21 cellular contexts compared by ENCODE assay signal in genomic region chr5:171721469-171721868, GRCh38.
DNase-seq lines count a peak whose midpoint lies in the region; ATAC-seq, FAIRE-seq and TF ChIP-seq lines count a peak whose summit lies in the region.
"Had no signal": no experiment of that assay in that cellular context is flagged by ENCODE, and none has a peak within 500 bp of the region (broad histone marks: within the 10 kb centered on the region; RNA-seq: fewer than 3 reads in every experiment).

No MANE protein-coding gene starts in this region.

- RAD21 ChIA-PET in GM12878 (lab: Charles Lee; ENCODE audit: unreplicated experiment): no interaction called here

- 14% methylated on average over 5 of the region's 5 CpGs for WGBS in GM12878 (ENCODE audit: insufficient coverage, insufficient replicate concordance, low lambda C conversion rate, missing lambda C conversion rate)
- no CpG with 5 or more reads among the region's 5 CpGs for WGBS in neuronal stem cell (ENCODE audit: extremely low coverage in 2 of 2, insufficient read length in 2 of 2, insufficient replicate concordance in 1 of 2), 2 donors

- H2BK15ac ChIP-seq in neuronal stem cell (ENCODE audit: low read length): no peak overlapping the region

- H3K27ac ChIP-seq in GM12878 (ENCODE audit: control insufficient read depth, insufficient read depth): no peak overlapping the region
- no peak overlapping the region for H3K27ac ChIP-seq in neuronal stem cell (replicated peaks; ENCODE audit: low read length)
- no peak overlapping the region for H3K27ac ChIP-seq in lower lobe of right lung
- H3K27ac ChIP-seq: hepatocyte, RWPE1, uterus, WERI-Rb-1 had no signal

- H3K79me1 ChIP-seq in neuronal stem cell (ENCODE audit: low read depth, low read length): no peaks in the 10 kb centered on the region

- H3K14ac ChIP-seq in neuronal stem cell (ENCODE audit: low read length): no peak overlapping the region

- no peak overlapping the region for H2BK5ac ChIP-seq in neuronal stem cell (ENCODE audit: low read length)

- DNase-seq in NCI-H748 (lab: John Stamatoyannopoulos, UW; ENCODE audit: unreplicated experiment) (peak; percentile 16), NCI-H748 treated with DMSO at 0.1 percent for 48 hours (lab: John Stamatoyannopoulos, UW) (no peak), MV-4-11 (lab: John Stamatoyannopoulos, UW) (peak; percentile 67), GM12878 (ENCODE audit: low read depth, low spot score) (no peak), neuronal stem cell (ENCODE audit: low spot score) (no peak), lower lobe of right lung (no peak), GM10266 (ENCODE audit: extremely low spot score) (no peak)
- DNase-seq: 8988T; activated CD4-positive, alpha-beta memory T cell treated with anti-CD3 and anti-CD28 coated beads for 36 hours; activated naive CD4-positive, alpha-beta T cell treated with anti-CD3 and anti-CD28 coated beads for 36 hours; BE2C; NCI-H187 treated with DMSO at 0.1 percent for 48 hours; stimulated activated CD8-positive, alpha-beta memory T cell treated with anti-CD3 and anti-CD28 coated beads, Interleukin-4, amount 100 ng/mL, for 48 hours; uterus; WERI-Rb-1 had no signal

- H3K4me1 ChIP-seq in GM12878 (ENCODE audit: control insufficient read depth, insufficient read depth, low read length): no peaks in the 10 kb centered on the region
- H3K4me1 ChIP-seq in neuronal stem cell (ENCODE audit: control insufficient read depth in 2 of 2, insufficient read depth in 1 of 2, low read depth in 1 of 2, low read length in 2 of 2): peaks cover 0 to 2% of the 10 kb centered on the region in 2 donors
- H3K4me1 ChIP-seq in lower lobe of right lung: no peaks in the 10 kb centered on the region
- H3K4me1 ChIP-seq: BE2C, uterus had no signal

- in situ Hi-C loops in GM12878 (cut with MboI): no loop called here

- no peak for TF ChIP-seq EP300 in GM12878 (IDR thresholded peaks at IDR 0.05; ENCODE audit: borderline replicate concordance in 1 of 2, control insufficient read depth in 1 of 2, low read depth in 2 of 2, low read length in 2 of 2)

- no peak for TF ChIP-seq POLR2A in GM12878 (IDR thresholded peaks at IDR 0.05; ENCODE audit: low read depth, low read length)

- CTCF ChIA-PET in GM12878 (lab: Yijun Ruan, JAX): interaction anchor here (0.6 kb wide), 1 partner anchor 1410 kb away, joined by 3 read pairs; no protein-coding TSS in a partner anchor

- ATAC-seq in GM12878: no peak
- ATAC-seq in lower lobe of right lung: no peak
- ATAC-seq in GM18909 (IDR thresholded peaks at IDR 0.05; ENCODE audit: poor library complexity, unreplicated experiment): no peak
- ATAC-seq: HCT116 had no signal

- H4K8ac ChIP-seq in neuronal stem cell (ENCODE audit: low read depth, low read length): no peak overlapping the region

- H3K79me2 ChIP-seq in GM12878 (ENCODE audit: control insufficient read depth, insufficient read depth, low read length): no peaks in the 10 kb centered on the region
- H3K79me2 ChIP-seq: hepatocyte had no signal

- POLR2A ChIA-PET in GM12878 (lab: Charles Lee): no interaction called here

- no peaks in the 10 kb centered on the region for H4K20me1 ChIP-seq in GM12878 (ENCODE audit: control insufficient read depth, insufficient read depth)

- intact Hi-C loops in GM12878 (cut with micrococcal nuclease; ENCODE audit: unreplicated experiment) (no loop called here), lower lobe of right lung (cut with DNase I) (no loop called here)

- no peak for FAIRE-seq in GM12878 (lab: Jason Lieb, UNC)
- FAIRE-seq: astrocyte, islet of Langerhans had no signal

- no peak overlapping the region for H4K91ac ChIP-seq in neuronal stem cell (ENCODE audit: low read depth, low read length, poor library complexity)

- no peak overlapping the region for H3K4ac ChIP-seq in neuronal stem cell (ENCODE audit: low read length)

- no peak overlapping the region for H3K9ac ChIP-seq in GM12878 (ENCODE audit: control insufficient read depth, insufficient read depth, low read length)
- no peak overlapping the region for H3K9ac ChIP-seq in neuronal stem cell (ENCODE audit: low read depth, low read length, poor library complexity)

- H2BK12ac ChIP-seq in neuronal stem cell (ENCODE audit: low read length): no peak overlapping the region

- SMC1A ChIA-PET in GM12878 (lab: Charles Lee; ENCODE audit: uncharacterized antibody, unreplicated experiment): no interaction called here

- peaks cover 2% of the 10 kb centered on the region; the same call in 1 of the 3 replicates for H3K9me3 ChIP-seq in GM12878 (replicated peaks; ENCODE audit: control insufficient read depth, insufficient read depth, low read length)
- H3K9me3 ChIP-seq in neuronal stem cell (replicated peaks in 1 of 2; ENCODE audit: control insufficient read depth in 2 of 2, insufficient read depth in 1 of 2, low read depth in 1 of 2, low read length in 2 of 2): no peaks in the 10 kb centered on the region
- peaks cover 4% of the 10 kb centered on the region for H3K9me3 ChIP-seq in lower lobe of right lung
- H3K9me3 ChIP-seq: BE2C had no signal

- no TSS peak for BruUV-seq in GM12878 (replicated peaks; lab: Mats Ljungman, UMichigan)

- H2AFZ ChIP-seq in GM12878 (ENCODE audit: control insufficient read depth, low read depth, low read length): no peak overlapping the region
- H2AFZ ChIP-seq in neuronal stem cell (ENCODE audit: low read length): peak overlapping the region; percentile 9
- H2AFZ ChIP-seq: hepatocyte had no signal

- H3K4me3 ChIP-seq in GM12878 (no peak overlapping the region), neuronal stem cell (ENCODE audit: low read length in 2 of 2) (peak overlapping the region in 1 of 2 donors; percentile 31), lower lobe of right lung (no peak overlapping the region)
- H3K4me3 ChIP-seq: hepatocyte, uterus had no signal

- no peak overlapping the region for H2AK5ac ChIP-seq in neuronal stem cell (ENCODE audit: low read depth, low read length)

- no peak overlapping the region for H3K18ac ChIP-seq in neuronal stem cell (ENCODE audit: low read length)

- H2BK120ac ChIP-seq in neuronal stem cell (ENCODE audit: low read depth, low read length): no peak overlapping the region

- no peaks in the 10 kb centered on the region for H3K36me3 ChIP-seq in GM12878 (ENCODE audit: control insufficient read depth in 2 of 2, insufficient read depth in 2 of 2, low read length in 1 of 2)
- no peaks in the 10 kb centered on the region for H3K36me3 ChIP-seq in neuronal stem cell (replicated peaks in 1 of 2; ENCODE audit: control insufficient read depth in 2 of 2, insufficient read depth in 2 of 2, low read length in 2 of 2)
- H3K36me3 ChIP-seq in lower lobe of right lung: no peaks in the 10 kb centered on the region
- H3K36me3 ChIP-seq: BE2C, uterus, WERI-Rb-1 had no signal

- no peak for TF ChIP-seq RAD21 in GM12878 (IDR thresholded peaks at IDR 0.05; ENCODE audit: insufficient read depth, low read depth, low read length)

- H3K27me3 ChIP-seq in GM12878 (replicated peaks in 1 of 2; ENCODE audit: control insufficient read depth in 2 of 2, insufficient read depth in 2 of 2, low read length in 1 of 2) (peaks cover 0 to 4% of the 10 kb centered on the region in 2 experiments; a peak in 3 of 4 replicates), neuronal stem cell (ENCODE audit: control insufficient read depth in 3 of 3, insufficient read depth in 3 of 3, low read depth in 1 of 3, low read length in 3 of 3) (no peaks in the 10 kb centered on the region), lower lobe of right lung (ENCODE audit: low read depth) (no peaks in the 10 kb centered on the region)
- H3K27me3 ChIP-seq: hepatocyte, uterus had no signal

- TF ChIP-seq CTCF in GM12878 (IDR thresholded peaks at IDR 0.05 in 2 of 3, conservative IDR thresholded peaks at IDR 0.05 in 1 of 3; ENCODE audit: control insufficient read depth in 2 of 3, extremely low read depth in 1 of 3, insufficient read depth in 1 of 3, low read depth in 3 of 3, low read length in 3 of 3): no peak
- TF ChIP-seq CTCF in lower lobe of right lung (IDR thresholded peaks at IDR 0.05): no peak
- no peak for TF ChIP-seq CTCF in GM10266 (IDR thresholded peaks at IDR 0.05; ENCODE audit: control insufficient read depth, insufficient read depth, low read depth, missing control alignments)

- no peak overlapping the region for H3K23ac ChIP-seq in neuronal stem cell (ENCODE audit: low read depth, low read length, poor library complexity)

- H3K4me2 ChIP-seq in GM12878 (ENCODE audit: control insufficient read depth, insufficient read depth) (no peak overlapping the region), neuronal stem cell (ENCODE audit: insufficient read depth, low read length, poor library complexity, severe bottlenecking) (no peak overlapping the region)
- H3K4me2 ChIP-seq: hepatocyte had no signal

TF ChIP-seq in GM12878, 131 proteins besides CTCF, POLR2A, EP300 and RAD21 (continues in another document):
- TF ChIP-seq SMAD1 (IDR thresholded peaks at IDR 0.05; ENCODE audit: low read depth, partially characterized antibody) (no peak), ZNF24 (IDR thresholded peaks at IDR 0.05) (no peak), SP1 (IDR thresholded peaks at IDR 0.05; ENCODE audit: low read depth, low read length) (no peak)
- TF ChIP-seq, protein P1, sequence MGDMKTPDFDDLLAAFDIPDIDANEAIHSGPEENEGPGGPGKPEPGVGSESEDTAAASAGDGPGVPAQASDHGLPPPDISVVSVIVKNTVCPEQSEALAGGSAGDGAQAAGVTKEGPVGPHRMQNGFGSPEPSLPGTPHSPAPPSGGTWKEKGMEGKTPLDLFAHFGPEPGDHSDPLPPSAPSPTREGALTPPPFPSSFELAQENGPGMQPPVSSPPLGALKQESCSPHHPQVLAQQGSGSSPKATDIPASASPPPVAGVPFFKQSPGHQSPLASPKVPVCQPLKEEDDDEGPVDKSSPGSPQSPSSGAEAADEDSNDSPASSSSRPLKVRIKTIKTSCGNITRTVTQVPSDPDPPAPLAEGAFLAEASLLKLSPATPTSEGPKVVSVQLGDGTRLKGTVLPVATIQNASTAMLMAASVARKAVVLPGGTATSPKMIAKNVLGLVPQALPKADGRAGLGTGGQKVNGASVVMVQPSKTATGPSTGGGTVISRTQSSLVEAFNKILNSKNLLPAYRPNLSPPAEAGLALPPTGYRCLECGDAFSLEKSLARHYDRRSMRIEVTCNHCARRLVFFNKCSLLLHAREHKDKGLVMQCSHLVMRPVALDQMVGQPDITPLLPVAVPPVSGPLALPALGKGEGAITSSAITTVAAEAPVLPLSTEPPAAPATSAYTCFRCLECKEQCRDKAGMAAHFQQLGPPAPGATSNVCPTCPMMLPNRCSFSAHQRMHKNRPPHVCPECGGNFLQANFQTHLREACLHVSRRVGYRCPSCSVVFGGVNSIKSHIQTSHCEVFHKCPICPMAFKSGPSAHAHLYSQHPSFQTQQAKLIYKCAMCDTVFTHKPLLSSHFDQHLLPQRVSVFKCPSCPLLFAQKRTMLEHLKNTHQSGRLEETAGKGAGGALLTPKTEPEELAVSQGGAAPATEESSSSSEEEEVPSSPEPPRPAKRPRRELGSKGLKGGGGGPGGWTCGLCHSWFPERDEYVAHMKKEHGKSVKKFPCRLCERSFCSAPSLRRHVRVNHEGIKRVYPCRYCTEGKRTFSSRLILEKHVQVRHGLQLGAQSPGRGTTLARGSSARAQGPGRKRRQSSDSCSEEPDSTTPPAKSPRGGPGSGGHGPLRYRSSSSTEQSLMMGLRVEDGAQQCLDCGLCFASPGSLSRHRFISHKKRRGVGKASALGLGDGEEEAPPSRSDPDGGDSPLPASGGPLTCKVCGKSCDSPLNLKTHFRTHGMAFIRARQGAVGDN (IDR thresholded peaks at IDR 0.05): no peak

Comparison
In these comparisons a context has a peak if more than half of its experiments do, and no peak if none do; other contexts are left out.
1. DNase-seq: peak in NCI-H748 (single experiment) and MV-4-11 (single experiment); none in NCI-H748 treated with DMSO at 0.1 percent for 48 hours (single experiment), GM12878 (single experiment), neuronal stem cell (single experiment), lower lobe of right lung (single experiment) and GM10266 (single experiment).